Comparison of ENCODE assay signal across 8 cellular contexts in genomic region chr20:49045440-49046086, GRCh38. TPM values are rescaled to one million over a fixed set of nuclear protein-coding genes. Genes with fewer than 3 reads are reported as not detected.
DNase-seq lines count a peak whose midpoint lies in the region; ATAC-seq and TF ChIP-seq lines count a peak whose summit lies in the region.

No MANE protein-coding gene starts in this region.

- intact Hi-C loops in heart left ventricle (cut with DNase I), result loop anchor here in 1 of 10 donors (5.0 kb wide), 1 partner anchor 142 kb away; the partner anchor contains the start of gene STAU1

- DNase-seq in GM10248 (ENCODE audit: extremely low spot score) (peak; percentile 22), heart left ventricle (peak; percentile 47 to 66 (median 55)), pulmonary artery endothelial cell (ENCODE audit: low read depth, low spot score) (peak; percentile 7), NCI-H1436 (lab: John Stamatoyannopoulos, UW) (no peak), kidney glomerular epithelial cell (lab: John Stamatoyannopoulos, UW) (no peak), GOT3 (lab: John Stamatoyannopoulos, UW) (no peak)
- DNase-seq in activated T-cell treated with anti-CD3 and anti-CD28 coated beads, Interleukin-2, amount 50 U/mL, for 4 hours, result no peak

- no peaks in the 10 kb centered on the region for H3K27me3 ChIP-seq in heart left ventricle

- peak overlapping the region in 11 of 12 donors; percentile 66 to 98 (median 90) for H3K27ac ChIP-seq in heart left ventricle

- H3K4me3 ChIP-seq in heart left ventricle, result peak overlapping the region; percentile 80 to 100 (median 95)

- no peak for TF ChIP-seq POLR2A in heart left ventricle (IDR thresholded peaks at IDR 0.05)

- no peaks in the 10 kb centered on the region for H3K9me3 Mint-ChIP-seq in activated T-cell treated with anti-CD3 and anti-CD28 coated beads, Interleukin-2, amount 50 U/mL, for 4 hours

- peak overlapping the region; percentile 98 for H3K4me3 Mint-ChIP-seq in activated T-cell treated with anti-CD3 and anti-CD28 coated beads, Interleukin-2, amount 50 U/mL, for 4 hours

- peaks cover 8% of the 10 kb centered on the region for H3K36me3 Mint-ChIP-seq in activated T-cell treated with anti-CD3 and anti-CD28 coated beads, Interleukin-2, amount 50 U/mL, for 4 hours (ENCODE audit: insufficient read depth)

- H3K36me3 ChIP-seq in heart left ventricle, result peaks cover 0 to 5% (median 0%) of the 10 kb centered on the region in 9 donors

- peaks cover 28% of the 10 kb centered on the region for H3K4me1 Mint-ChIP-seq in activated T-cell treated with anti-CD3 and anti-CD28 coated beads, Interleukin-2, amount 50 U/mL, for 4 hours (ENCODE audit: low read depth)

- ATAC-seq in HG03571 (IDR thresholded peaks at IDR 0.05; ENCODE audit: unreplicated experiment), result peak; percentile 9
- no peak for ATAC-seq in activated T-cell treated with anti-CD3 and anti-CD28 coated beads, Interleukin-2, amount 50 U/mL, for 4 hours
- ATAC-seq in heart left ventricle, result peak; percentile 3 to 38 (median 8)

- no peak for TF ChIP-seq CTCF in GM10248 (IDR thresholded peaks at IDR 0.05; ENCODE audit: control extremely low read depth, extremely low read depth, low read depth, missing control alignments)
- TF ChIP-seq CTCF in heart left ventricle (IDR thresholded peaks at IDR 0.05), result no peak

- H3K27me3 Mint-ChIP-seq in activated T-cell treated with anti-CD3 and anti-CD28 coated beads, Interleukin-2, amount 50 U/mL, for 4 hours (ENCODE audit: low read depth), result no peaks in the 10 kb centered on the region

- CTCF ChIA-PET in GM10248 (lab: Yijun Ruan, JAX), result interaction anchor here (0.9 to 1.5 kb wide), 6 partner anchors 9 to 388 kb away, joined by 3 to 6 read pairs (median 3); no protein-coding TSS in a partner anchor

- H3K4me1 ChIP-seq in heart left ventricle, result peaks cover 0 to 30% (median 17%) of the 10 kb centered on the region in 12 donors

- no peaks in the 10 kb centered on the region for H3K9me3 ChIP-seq in heart left ventricle

- POLR2A ChIA-PET in GM10248 (lab: Yijun Ruan, JAX), result interaction anchor here (0.6 to 2.3 kb wide), 3 partner anchors 8 to 1544 kb away, joined by 3 to 8 read pairs (median 7); no protein-coding TSS in a partner anchor

- 11 to 20% (median 14%) methylated on average over 12 of the region's 12 CpGs for WGBS in heart left ventricle, 4 donors

RNA-seq across cellular contexts. Expression of gene CSE1L, which starts 0.5 kb away (rescaled TPM):
- 100 to 1,000 TPM; 135 to 151 (median 141) TPM for total RNA-seq in activated T-cell treated with anti-CD3 and anti-CD28 coated beads, Interleukin-2, amount 50 U/mL, for 4 hours
- total RNA-seq in heart left ventricle (10 to 100 TPM; 31.2 to 56.8 (median 41.9) TPM), pulmonary artery endothelial cell (114 and 168 TPM in 2 replicates)
- polyA plus RNA-seq in heart left ventricle, result 10 to 100 TPM; 19.1 to 59.0 TPM

Comparison
In these comparisons a context has a peak if more than half of its experiments do, and no peak if none do; other contexts are left out.
1. DNase-seq: peak in GM10248 (single experiment), heart left ventricle (5 of 5) and pulmonary artery endothelial cell (single experiment); none in activated T-cell treated with anti-CD3 and anti-CD28 coated beads, Interleukin-2, amount 50 U/mL, for 4 hours (single experiment), NCI-H1436 (single experiment), kidney glomerular epithelial cell (single experiment) and GOT3 (single experiment).
2. ATAC-seq: peak in HG03571 (single experiment) and heart left ventricle (4 of 4); none in activated T-cell treated with anti-CD3 and anti-CD28 coated beads, Interleukin-2, amount 50 U/mL, for 4 hours (0 of 2).